ENCODE assay signal across 1 cellular context in the genomic region with DNA sequence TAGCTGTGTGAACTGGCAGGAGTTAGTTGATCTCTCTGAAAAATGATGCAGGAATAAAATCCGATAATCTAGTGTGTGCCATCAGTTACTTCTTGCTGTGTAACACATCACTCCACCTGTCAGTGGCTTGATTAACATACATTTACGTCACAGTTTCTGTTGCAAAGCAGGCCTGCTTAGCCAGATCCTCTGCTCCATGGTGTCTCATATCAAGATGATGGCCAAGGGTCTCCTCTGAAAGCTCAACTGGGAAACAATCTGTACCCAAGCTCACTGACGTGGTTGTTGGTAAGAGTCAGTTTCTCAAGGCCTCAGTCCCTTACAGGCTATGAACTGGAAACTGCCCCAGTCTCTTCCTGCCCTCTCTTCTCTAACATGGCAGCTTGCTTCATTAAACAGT.
TF ChIP-seq lines count a peak whose summit lies in the region.

No MANE protein-coding gene starts in this region.

TF ChIP-seq in HepG2, 621 proteins besides CTCF, POLR2A, EP300 and RAD21 (continued from another document):
- TF ChIP-seq, protein P1, sequence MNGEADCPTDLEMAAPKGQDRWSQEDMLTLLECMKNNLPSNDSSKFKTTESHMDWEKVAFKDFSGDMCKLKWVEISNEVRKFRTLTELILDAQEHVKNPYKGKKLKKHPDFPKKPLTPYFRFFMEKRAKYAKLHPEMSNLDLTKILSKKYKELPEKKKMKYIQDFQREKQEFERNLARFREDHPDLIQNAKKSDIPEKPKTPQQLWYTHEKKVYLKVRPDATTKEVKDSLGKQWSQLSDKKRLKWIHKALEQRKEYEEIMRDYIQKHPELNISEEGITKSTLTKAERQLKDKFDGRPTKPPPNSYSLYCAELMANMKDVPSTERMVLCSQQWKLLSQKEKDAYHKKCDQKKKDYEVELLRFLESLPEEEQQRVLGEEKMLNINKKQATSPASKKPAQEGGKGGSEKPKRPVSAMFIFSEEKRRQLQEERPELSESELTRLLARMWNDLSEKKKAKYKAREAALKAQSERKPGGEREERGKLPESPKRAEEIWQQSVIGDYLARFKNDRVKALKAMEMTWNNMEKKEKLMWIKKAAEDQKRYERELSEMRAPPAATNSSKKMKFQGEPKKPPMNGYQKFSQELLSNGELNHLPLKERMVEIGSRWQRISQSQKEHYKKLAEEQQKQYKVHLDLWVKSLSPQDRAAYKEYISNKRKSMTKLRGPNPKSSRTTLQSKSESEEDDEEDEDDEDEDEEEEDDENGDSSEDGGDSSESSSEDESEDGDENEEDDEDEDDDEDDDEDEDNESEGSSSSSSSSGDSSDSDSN (CRISPR knock-in tag; IDR thresholded peaks at IDR 0.05), result no peak
- TF ChIP-seq, protein P2, sequence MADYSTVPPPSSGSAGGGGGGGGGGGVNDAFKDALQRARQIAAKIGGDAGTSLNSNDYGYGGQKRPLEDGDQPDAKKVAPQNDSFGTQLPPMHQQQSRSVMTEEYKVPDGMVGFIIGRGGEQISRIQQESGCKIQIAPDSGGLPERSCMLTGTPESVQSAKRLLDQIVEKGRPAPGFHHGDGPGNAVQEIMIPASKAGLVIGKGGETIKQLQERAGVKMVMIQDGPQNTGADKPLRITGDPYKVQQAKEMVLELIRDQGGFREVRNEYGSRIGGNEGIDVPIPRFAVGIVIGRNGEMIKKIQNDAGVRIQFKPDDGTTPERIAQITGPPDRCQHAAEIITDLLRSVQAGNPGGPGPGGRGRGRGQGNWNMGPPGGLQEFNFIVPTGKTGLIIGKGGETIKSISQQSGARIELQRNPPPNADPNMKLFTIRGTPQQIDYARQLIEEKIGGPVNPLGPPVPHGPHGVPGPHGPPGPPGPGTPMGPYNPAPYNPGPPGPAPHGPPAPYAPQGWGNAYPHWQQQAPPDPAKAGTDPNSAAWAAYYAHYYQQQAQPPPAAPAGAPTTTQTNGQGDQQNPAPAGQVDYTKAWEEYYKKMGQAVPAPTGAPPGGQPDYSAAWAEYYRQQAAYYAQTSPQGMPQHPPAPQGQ (CRISPR knock-in tag; IDR thresholded peaks at IDR 0.05; ENCODE audit: borderline replicate concordance), result 0 out of 2 replicates have a peak, but pooled peaks have one; percentile 40
- TF ChIP-seq, protein P3, sequence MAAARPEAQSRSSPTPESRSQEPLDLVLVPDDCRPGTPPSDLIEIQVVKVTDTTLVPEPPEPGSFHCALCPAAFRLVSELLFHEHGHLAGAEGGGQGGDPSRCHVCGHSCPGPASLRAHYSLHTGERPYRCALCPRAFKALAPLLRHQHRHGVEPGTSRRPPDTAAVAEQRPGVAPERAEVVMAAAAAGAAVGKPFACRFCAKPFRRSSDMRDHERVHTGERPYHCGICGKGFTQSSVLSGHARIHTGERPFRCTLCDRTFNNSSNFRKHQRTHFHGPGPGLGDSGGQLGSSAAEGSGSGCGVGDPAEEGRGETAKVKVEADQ (CRISPR knock-in tag; IDR thresholded peaks at IDR 0.05; ENCODE audit: borderline replicate concordance), result peak; percentile 83; the same call in 1 of the 2 replicates
- no peak for TF ChIP-seq MED8 (CRISPR knock-in tag; IDR thresholded peaks at IDR 0.05; ENCODE audit: insufficient replicate concordance)
